In the genomic region with DNA sequence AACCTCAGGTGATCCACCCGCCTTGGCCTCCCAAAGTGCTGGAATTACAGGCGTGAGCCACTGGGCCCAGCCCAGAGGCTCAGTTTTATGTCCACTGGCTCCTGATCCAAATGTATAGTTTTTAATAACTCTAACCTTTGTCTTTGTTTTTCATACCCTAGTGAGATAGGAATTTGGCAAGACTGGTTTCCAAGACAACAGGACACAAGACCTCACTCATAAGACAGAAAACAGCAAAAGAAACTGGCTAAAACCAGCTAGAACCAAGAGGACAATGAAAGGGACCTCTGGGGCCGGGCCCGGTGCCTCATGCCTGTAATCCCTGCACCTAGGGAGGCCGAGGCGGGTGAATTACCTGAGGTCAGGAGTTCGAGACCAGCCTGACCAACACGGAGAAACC, we compare ENCODE assay signal across 1 cellular context.
TF ChIP-seq lines count a peak whose summit lies in the region.

No MANE protein-coding gene starts in this region.

TF ChIP-seq in HepG2, 621 proteins besides CTCF, POLR2A, EP300 and RAD21:
- TF ChIP-seq SSRP1 (CRISPR knock-in tag; IDR thresholded peaks at IDR 0.05): no peak
- no peak for TF ChIP-seq ZNF674 (CRISPR knock-in tag; IDR thresholded peaks at IDR 0.05; ENCODE audit: low read depth)
- TF ChIP-seq KDM4B (CRISPR knock-in tag; IDR thresholded peaks at IDR 0.05): no peak
- no peak for TF ChIP-seq ELF4 (CRISPR knock-in tag; IDR thresholded peaks at IDR 0.05; ENCODE audit: borderline replicate concordance)
- TF ChIP-seq ADNP (CRISPR knock-in tag; IDR thresholded peaks at IDR 0.05): no peak
- no peak for TF ChIP-seq SP5 (CRISPR knock-in tag; IDR thresholded peaks at IDR 0.05; ENCODE audit: borderline replicate concordance, low read depth)
- no peak for TF ChIP-seq KDM1A (CRISPR knock-in tag; IDR thresholded peaks at IDR 0.05)
- no peak for TF ChIP-seq KAT8 (CRISPR knock-in tag; IDR thresholded peaks at IDR 0.05)
- TF ChIP-seq ZFP82 (CRISPR knock-in tag; IDR thresholded peaks at IDR 0.05; ENCODE audit: borderline replicate concordance): no peak
- no peak for TF ChIP-seq HOXD1 (CRISPR knock-in tag; IDR thresholded peaks at IDR 0.05)
- no peak for TF ChIP-seq ZNF558 (CRISPR knock-in tag; IDR thresholded peaks at IDR 0.05; ENCODE audit: borderline replicate concordance)
- TF ChIP-seq ZNF326 (CRISPR knock-in tag; IDR thresholded peaks at IDR 0.05; ENCODE audit: borderline replicate concordance): no peak
- TF ChIP-seq FLYWCH1 (CRISPR knock-in tag; IDR thresholded peaks at IDR 0.05): no peak
- no peak for TF ChIP-seq ZNF234 (CRISPR knock-in tag; conservative IDR thresholded peaks at IDR 0.05)
- TF ChIP-seq, protein P1, sequence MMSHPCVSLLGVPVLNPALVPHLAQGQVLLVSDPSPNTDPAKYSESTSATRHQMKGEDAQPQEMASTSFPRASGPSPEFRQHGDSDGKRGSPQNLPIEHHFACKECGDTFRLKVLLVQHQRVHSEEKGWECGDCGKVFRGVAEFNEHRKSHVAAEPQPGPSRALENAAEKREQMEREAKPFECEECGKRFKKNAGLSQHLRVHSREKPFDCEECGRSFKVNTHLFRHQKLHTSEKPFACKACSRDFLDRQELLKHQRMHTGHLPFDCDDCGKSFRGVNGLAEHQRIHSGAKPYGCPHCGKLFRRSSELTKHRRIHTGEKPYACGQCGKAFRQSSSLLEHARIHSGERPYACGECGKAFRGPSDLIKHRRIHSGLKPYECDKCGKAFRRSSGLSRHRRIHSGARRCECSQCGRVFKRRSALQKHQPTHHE (CRISPR knock-in tag; IDR thresholded peaks at IDR 0.05; ENCODE audit: borderline replicate concordance): no peak
- no peak for TF ChIP-seq SYNCRIP (IDR thresholded peaks at IDR 0.05; ENCODE audit: insufficient read depth, low read depth, low read length)
- TF ChIP-seq ZNF552 (CRISPR knock-in tag; IDR thresholded peaks at IDR 0.05; ENCODE audit: borderline replicate concordance): no peak
- TF ChIP-seq PLRG1 (conservative IDR thresholded peaks at IDR 0.05): no peak
